Comparison of ENCODE assay signal across 8 cellular contexts in genomic region chr15:73051811-73052678, GRCh38. TPM values are rescaled to one million over a fixed set of nuclear protein-coding genes. Genes with fewer than 3 reads are reported as not detected.
DNase-seq lines count a peak whose midpoint lies in the region; ATAC-seq, FAIRE-seq and TF ChIP-seq lines count a peak whose summit lies in the region.

A gene with protein sequence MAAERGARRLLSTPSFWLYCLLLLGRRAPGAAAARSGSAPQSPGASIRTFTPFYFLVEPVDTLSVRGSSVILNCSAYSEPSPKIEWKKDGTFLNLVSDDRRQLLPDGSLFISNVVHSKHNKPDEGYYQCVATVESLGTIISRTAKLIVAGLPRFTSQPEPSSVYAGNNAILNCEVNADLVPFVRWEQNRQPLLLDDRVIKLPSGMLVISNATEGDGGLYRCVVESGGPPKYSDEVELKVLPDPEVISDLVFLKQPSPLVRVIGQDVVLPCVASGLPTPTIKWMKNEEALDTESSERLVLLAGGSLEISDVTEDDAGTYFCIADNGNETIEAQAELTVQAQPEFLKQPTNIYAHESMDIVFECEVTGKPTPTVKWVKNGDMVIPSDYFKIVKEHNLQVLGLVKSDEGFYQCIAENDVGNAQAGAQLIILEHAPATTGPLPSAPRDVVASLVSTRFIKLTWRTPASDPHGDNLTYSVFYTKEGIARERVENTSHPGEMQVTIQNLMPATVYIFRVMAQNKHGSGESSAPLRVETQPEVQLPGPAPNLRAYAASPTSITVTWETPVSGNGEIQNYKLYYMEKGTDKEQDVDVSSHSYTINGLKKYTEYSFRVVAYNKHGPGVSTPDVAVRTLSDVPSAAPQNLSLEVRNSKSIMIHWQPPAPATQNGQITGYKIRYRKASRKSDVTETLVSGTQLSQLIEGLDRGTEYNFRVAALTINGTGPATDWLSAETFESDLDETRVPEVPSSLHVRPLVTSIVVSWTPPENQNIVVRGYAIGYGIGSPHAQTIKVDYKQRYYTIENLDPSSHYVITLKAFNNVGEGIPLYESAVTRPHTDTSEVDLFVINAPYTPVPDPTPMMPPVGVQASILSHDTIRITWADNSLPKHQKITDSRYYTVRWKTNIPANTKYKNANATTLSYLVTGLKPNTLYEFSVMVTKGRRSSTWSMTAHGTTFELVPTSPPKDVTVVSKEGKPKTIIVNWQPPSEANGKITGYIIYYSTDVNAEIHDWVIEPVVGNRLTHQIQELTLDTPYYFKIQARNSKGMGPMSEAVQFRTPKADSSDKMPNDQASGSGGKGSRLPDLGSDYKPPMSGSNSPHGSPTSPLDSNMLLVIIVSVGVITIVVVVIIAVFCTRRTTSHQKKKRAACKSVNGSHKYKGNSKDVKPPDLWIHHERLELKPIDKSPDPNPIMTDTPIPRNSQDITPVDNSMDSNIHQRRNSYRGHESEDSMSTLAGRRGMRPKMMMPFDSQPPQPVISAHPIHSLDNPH (N-terminal part only) (plus strand): TSS chr15:73052463. CDS start chr15:73052676, 213 bp downstream.

- peak; percentile 48 for ATAC-seq in HG02938 (IDR thresholded peaks at IDR 0.05; ENCODE audit: unreplicated experiment)
- ATAC-seq in GM21786 (IDR thresholded peaks at IDR 0.05; ENCODE audit: unreplicated experiment) = no peak

- peak; percentile 41 for DNase-seq in GM12892 (ENCODE audit: insufficient read length)
- DNase-seq in NCI-H2107 treated with DMSO at 0.1 percent for 48 hours (lab: John Stamatoyannopoulos, UW; ENCODE audit: unreplicated experiment) = peak; percentile 23
- DNase-seq in activated CD4-positive, CD25-positive, alpha-beta regulatory T cell (lab: John Stamatoyannopoulos, UW) = peak; percentile 27 to 48 (median 42)
- peak; percentile 67 to 85 for DNase-seq in cardiac fibroblast (ENCODE audit: low read depth in 2 of 2)
- DNase-seq in iPS-NIHi11 (ENCODE audit: low spot score) = peak; percentile 91

- FAIRE-seq in GM12892 (lab: Jason Lieb, UNC) = peak; percentile 36

- no peak for TF ChIP-seq CTCF in cardiac fibroblast (IDR thresholded peaks at IDR 0.05; ENCODE audit: low read depth, low read length)

- no peak for TF ChIP-seq POLR2A in GM12892 (IDR thresholded peaks at IDR 0.05; ENCODE audit: low read depth, low read length)

- H3K27ac ChIP-seq in skin epidermis = peak within 1 kb of the TSS; percentile 48 to 96 (median 88)

- peak within 1 kb of the TSS; percentile 74 to 81 for H3K4me3 ChIP-seq in cardiac fibroblast (replicated peaks in 1 of 2; ENCODE audit: low read depth in 2 of 2, low read length in 2 of 2)
- H3K4me3 ChIP-seq in skin epidermis = peak within 1 kb of the TSS; percentile 64 to 88 (median 70)

RNA-seq across cellular contexts. Expression of the gene that starts here (rescaled TPM):
- 0.11 TPM for polyA plus RNA-seq in GM12892 (2012; ENCODE audit: missing spikeins)

Comparison
In these comparisons a context has a peak if more than half of its experiments do, and no peak if none do; other contexts are left out.
1. DNase-seq: peak in every context shown above with its lines; median percentile 91 in iPS-NIHi11; 76 in cardiac fibroblast; 42 in activated CD4-positive, CD25-positive, alpha-beta regulatory T cell; 41 in GM12892; 23 in NCI-H2107 treated with DMSO at 0.1 percent for 48 hours.